In genomic region chr2:231926180-231926741, GRCh38 we compare ENCODE assay signal across 8 cellular contexts. TPM values are rescaled to one million over a fixed set of nuclear protein-coding genes. Genes with fewer than 3 reads are reported as not detected.
DNase-seq lines count a peak whose midpoint lies in the region; ATAC-seq lines count a peak whose summit lies in the region.

NPPC (minus strand) TSS chr2:231926396; CDS start chr2:231926249, 147 bp downstream.

- peak within 1 kb of the TSS; percentile 50 to 65 for H3K4me3 ChIP-seq in duodenal mucosa (ENCODE audit: low read depth in 1 of 2, low read length in 2 of 2)

- no peak within 1 kb of the TSS for H3K27ac ChIP-seq in duodenal mucosa (ENCODE audit: low read depth, low read length)

- DNase-seq in DMS53 (lab: John Stamatoyannopoulos, UW) (peak; percentile 75), NCI-H2171 (lab: John Stamatoyannopoulos, UW) (peak; percentile 65), lung microvascular endothelial cell (ENCODE audit: low read depth in 2 of 2) (peak; percentile 72 to 79), T-helper 9 cell (no peak)
- DNase-seq in activated CD4-positive, alpha-beta T cell treated with anti-CD3 and anti-CD28 coated beads for 36 hours: peak; percentile 90
- DNase-seq in stimulated activated CD8-positive, alpha-beta memory T cell treated with anti-CD3 and anti-CD28 coated beads, Interleukin-15, amount 100 ng/mL, for 24 hours (ENCODE audit: low read depth): peak; percentile 40

- H3K36me3 Mint-ChIP-seq in activated CD4-positive, alpha-beta T cell treated with anti-CD3 and anti-CD28 coated beads for 36 hours (ENCODE audit: low read depth): no peaks in the 10 kb centered on the region

- H3K4me1 ChIP-seq in duodenal mucosa (ENCODE audit: control insufficient read depth in 1 of 2, insufficient read depth in 2 of 2, low read length in 2 of 2): peaks cover 3 to 20% of the 10 kb centered on the region in 2 donors

- no peak within 1 kb of the TSS for H3K27ac Mint-ChIP-seq in activated CD4-positive, alpha-beta T cell treated with anti-CD3 and anti-CD28 coated beads for 36 hours

- peak within 1 kb of the TSS; percentile 61 for H3K4me3 Mint-ChIP-seq in activated CD4-positive, alpha-beta T cell treated with anti-CD3 and anti-CD28 coated beads for 36 hours

- H3K27me3 Mint-ChIP-seq in activated CD4-positive, alpha-beta T cell treated with anti-CD3 and anti-CD28 coated beads for 36 hours: peaks cover 39% of the 10 kb centered on the region

- intact Hi-C loops in activated CD4-positive, alpha-beta T cell treated with anti-CD3 and anti-CD28 coated beads for 36 hours (cut with DNase I, micrococcal nuclease): loop anchor here (1.0 to 10.0 kb wide), 6 partner anchors 20 to 596 kb away; partner anchors contain the start of genes DIS3L2 (in 1 of the 2) and PRSS56 (in 1 of the 2)

- H3K9ac ChIP-seq in duodenal mucosa (ENCODE audit: low read depth in 1 of 2, low read length in 2 of 2): no peak within 1 kb of the TSS

- CTCF ChIA-PET in activated CD4-positive, alpha-beta T cell treated with anti-CD3 and anti-CD28 coated beads for 36 hours (lab: Charles Lee): interaction anchor here (0.6 to 6.3 kb wide), 11 partner anchors 20 to 591 kb away, joined by 3 to 67 read pairs (median 3); no protein-coding TSS in a partner anchor

- no peaks in the 10 kb centered on the region for H3K9me3 Mint-ChIP-seq in activated CD4-positive, alpha-beta T cell treated with anti-CD3 and anti-CD28 coated beads for 36 hours (ENCODE audit: low read depth)

- H3K36me3 ChIP-seq in duodenal mucosa (ENCODE audit: control insufficient read depth in 1 of 2, insufficient read depth in 2 of 2, low read length in 2 of 2): no peaks in the 10 kb centered on the region

- peaks cover 5% of the 10 kb centered on the region for H3K4me1 Mint-ChIP-seq in activated CD4-positive, alpha-beta T cell treated with anti-CD3 and anti-CD28 coated beads for 36 hours

- H3K27me3 ChIP-seq in duodenal mucosa (ENCODE audit: control insufficient read depth in 1 of 2, insufficient read depth in 2 of 2, low read length in 2 of 2): peaks cover 58 to 63% of the 10 kb centered on the region in 2 donors

- no peaks in the 10 kb centered on the region for H3K9me3 ChIP-seq in duodenal mucosa (ENCODE audit: control insufficient read depth in 1 of 2, low read length in 2 of 2)

- POLR2A ChIA-PET in activated CD4-positive, alpha-beta T cell treated with anti-CD3 and anti-CD28 coated beads for 36 hours (lab: Charles Lee): no interaction called here

- ATAC-seq in HG02571 (IDR thresholded peaks at IDR 0.05; ENCODE audit: unreplicated experiment): peak; percentile 45
- peak; percentile 91 for ATAC-seq in activated CD4-positive, alpha-beta T cell treated with anti-CD3 and anti-CD28 coated beads for 36 hours

RNA-seq across cellular contexts. Expression of gene NPPC, which starts in this region (rescaled TPM):
- under 1 TPM; 0.35 to 0.46 TPM for total RNA-seq in activated CD4-positive, alpha-beta T cell treated with anti-CD3 and anti-CD28 coated beads for 36 hours
- total RNA-seq in lung microvascular endothelial cell: 0.20 TPM in 1 of 2 replicates, not detected in the other

Comparison
In these comparisons a context has a peak if more than half of its experiments do, and no peak if none do; other contexts are left out.
1. Peak in DNase-seq and ATAC-seq in activated CD4-positive, alpha-beta T cell treated with anti-CD3 and anti-CD28 coated beads for 36 hours; RNA of the gene not detected or under 1 TPM.
2. Peak in DNase-seq in lung microvascular endothelial cell; RNA of the gene not detected or under 1 TPM.